ENCODE assay signal across 20 cellular contexts in the genomic region with DNA sequence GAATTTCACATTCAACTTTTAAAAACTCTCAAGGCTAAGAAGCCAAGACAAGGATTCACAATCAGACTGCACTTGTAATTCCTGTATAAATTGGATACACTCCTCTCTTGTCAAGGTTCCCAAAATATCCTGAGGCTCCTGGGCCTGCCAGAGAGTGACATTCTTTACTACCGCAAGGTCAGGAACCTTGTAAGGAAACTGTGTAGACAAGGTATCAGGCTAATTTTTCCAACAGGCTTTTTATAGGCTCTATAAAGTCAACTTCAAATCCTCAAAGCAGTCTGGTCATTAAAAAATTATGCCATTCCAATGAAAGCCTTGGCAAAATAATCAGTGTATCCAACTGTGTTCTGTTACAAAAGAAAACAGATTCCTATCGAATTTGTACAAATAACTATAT. TPM values are rescaled to one million over a fixed set of nuclear protein-coding genes. Genes with fewer than 3 reads are reported as not detected.
DNase-seq lines count a peak whose midpoint lies in the region; FAIRE-seq and TF ChIP-seq lines count a peak whose summit lies in the region.
"Had no signal": no experiment of that assay in that cellular context is flagged by ENCODE, and none has a peak within 500 bp of the region (broad histone marks: within the 10 kb centered on the region; RNA-seq: fewer than 3 reads in every experiment).

No MANE protein-coding gene starts in this region.

- H3K4me3 ChIP-seq in choroid plexus epithelial cell (ENCODE audit: low read depth, low read length) = no peak overlapping the region
- H3K4me3 ChIP-seq in keratinocyte (ENCODE audit: control insufficient read depth in 2 of 3, extremely low read depth in 1 of 3, insufficient read depth in 2 of 3, low read depth in 1 of 3, low read length in 3 of 3) = no peak overlapping the region
- no peak overlapping the region for H3K4me3 ChIP-seq in stomach smooth muscle (ENCODE audit: low read length in 2 of 2)
- H3K4me3 ChIP-seq in smooth muscle cell = no peak overlapping the region

- H3K27me3 ChIP-seq in keratinocyte (ENCODE audit: control insufficient read depth, extremely low read depth, insufficient read depth, low read length) = no peaks in the 10 kb centered on the region
- H3K27me3 ChIP-seq in stomach smooth muscle (ENCODE audit: control insufficient read depth in 1 of 2, insufficient read depth in 2 of 2, low read length in 2 of 2) = no peaks in the 10 kb centered on the region
- H3K27me3 ChIP-seq in smooth muscle cell (ENCODE audit: low read depth) = no peaks in the 10 kb centered on the region
- H3K27me3 ChIP-seq: brain microvascular endothelial cell, tibial artery had no signal

- H4K20me1 ChIP-seq in keratinocyte (ENCODE audit: control insufficient read depth, extremely low read depth, insufficient read depth, low read length) = no peaks in the 10 kb centered on the region
- no peaks in the 10 kb centered on the region for H4K20me1 ChIP-seq in smooth muscle cell (ENCODE audit: low read depth)

- 74% methylated on average over 2 of the region's 2 CpGs for WGBS in smooth muscle cell (ENCODE audit: low lambda C conversion rate)

- DNase-seq in LoVo (ENCODE audit: low spot score) (peak; percentile 15), choroid plexus epithelial cell (ENCODE audit: low read depth) (peak; percentile 40), keratinocyte (ENCODE audit: low read depth, low spot score) (no peak), erythroblast (lab: John Stamatoyannopoulos, UW) (no peak), GM10266 (ENCODE audit: extremely low spot score) (no peak), glomerular visceral epithelial cell (ENCODE audit: extremely low spot score) (no peak), smooth muscle cell (lab: John Stamatoyannopoulos, UW; ENCODE audit: unreplicated experiment) (no peak)
- DNase-seq: activated CD4-positive, alpha-beta T cell treated with anti-CD3 and anti-CD28 coated beads for 48 hours; activated naive CD4-positive, alpha-beta T cell; brain microvascular endothelial cell; GF-D8; GOT3; NCI-H146; SIG-M5; stimulated activated CD4-positive, alpha-beta T cell treated with anti-CD3 and anti-CD28 coated beads, Interleukin-4, amount 100 ng/mL, for 24 hours; stimulated activated CD8-positive, alpha-beta memory T cell treated with anti-CD3 and anti-CD28 coated beads, Interleukin-4, amount 100 ng/mL, for 48 hours; T1000; tibial artery had no signal

- no peaks in the 10 kb centered on the region for H3F3A ChIP-seq in smooth muscle cell (ENCODE audit: low read depth)

- H3K9me3 ChIP-seq in keratinocyte (ENCODE audit: control insufficient read depth, low read depth, low read length) (no peaks in the 10 kb centered on the region), stomach smooth muscle (ENCODE audit: control insufficient read depth in 2 of 2, low read length in 2 of 2) (no peaks in the 10 kb centered on the region), smooth muscle cell (replicated peaks; ENCODE audit: low read depth) (no peaks in the 10 kb centered on the region)
- H3K9me3 ChIP-seq: tibial artery had no signal

- no peaks in the 10 kb centered on the region for H3K79me2 ChIP-seq in keratinocyte (ENCODE audit: control insufficient read depth, insufficient read depth, low read length)
- H3K79me2 ChIP-seq in smooth muscle cell (ENCODE audit: low read depth) = no peaks in the 10 kb centered on the region

- no peak for TF ChIP-seq POLR2A in erythroblast (IDR thresholded peaks at IDR 0.05; ENCODE audit: low read length)

- dilution Hi-C loops in keratinocyte (cut with MboI; ENCODE audit: extremely low pct_ligation_motif_present, low sequenced_read_pairs) = no loop called here

- H3K9ac ChIP-seq in keratinocyte (ENCODE audit: control insufficient read depth, extremely low read depth, insufficient read depth, low read length) (no peak overlapping the region), stomach smooth muscle (ENCODE audit: low read length in 2 of 2) (peak overlapping the region in 1 of 2 donors; percentile 61), smooth muscle cell (ENCODE audit: low read depth) (no peak overlapping the region)

- H3K27ac ChIP-seq in keratinocyte (ENCODE audit: control insufficient read depth, insufficient read depth, low read length) (no peak overlapping the region), stomach smooth muscle (ENCODE audit: low read length) (peak overlapping the region; percentile 13), smooth muscle cell (ENCODE audit: low read depth) (no peak overlapping the region)
- H3K27ac ChIP-seq: brain microvascular endothelial cell had no signal

- no peak for TF ChIP-seq CTCF in choroid plexus epithelial cell (conservative IDR thresholded peaks at IDR 0.05; ENCODE audit: low read depth, low read length)
- TF ChIP-seq CTCF in keratinocyte (optimal IDR thresholded peaks at IDR 0.05 in 1 of 3, IDR thresholded peaks at IDR 0.05 in 1 of 3, conservative IDR thresholded peaks at IDR 0.05 in 1 of 3; ENCODE audit: extremely low read depth in 1 of 3, insufficient read depth in 2 of 3, low read length in 3 of 3) = no peak
- TF ChIP-seq CTCF in GM10266 (IDR thresholded peaks at IDR 0.05; ENCODE audit: control insufficient read depth, insufficient read depth, low read depth, missing control alignments) = no peak
- TF ChIP-seq CTCF in smooth muscle cell (IDR thresholded peaks at IDR 0.05; ENCODE audit: borderline replicate concordance, insufficient read depth, poor library complexity, severe bottlenecking) = no peak

- H3K9me1 ChIP-seq in keratinocyte (ENCODE audit: control insufficient read depth, extremely low read depth, insufficient read depth, low read length) = no peaks in the 10 kb centered on the region

- H2AFZ ChIP-seq in keratinocyte (ENCODE audit: control insufficient read depth, low read length) (no peak overlapping the region), smooth muscle cell (ENCODE audit: low read depth) (no peak overlapping the region)

- H3K36me3 ChIP-seq in keratinocyte (ENCODE audit: control insufficient read depth in 2 of 2, extremely low read depth in 1 of 2, insufficient read depth in 2 of 2, low read length in 2 of 2) (no peaks in the 10 kb centered on the region), stomach smooth muscle (ENCODE audit: control insufficient read depth in 2 of 2, insufficient read depth in 2 of 2, low read length in 2 of 2) (no peaks in the 10 kb centered on the region), smooth muscle cell (ENCODE audit: low read depth) (no peaks in the 10 kb centered on the region)
- H3K36me3 ChIP-seq: brain microvascular endothelial cell, tibial artery had no signal

- H3K4me2 ChIP-seq in keratinocyte (ENCODE audit: control insufficient read depth, extremely low read depth, insufficient read depth, low read depth, low read length) (no peak overlapping the region), smooth muscle cell (no peak overlapping the region)

- FAIRE-seq in keratinocyte (lab: Jason Lieb, UNC) = peak; percentile 55
- FAIRE-seq: D721Med had no signal

- H3K4me1 ChIP-seq in keratinocyte (ENCODE audit: control insufficient read depth, extremely low read depth, insufficient read depth, low read length) (no peaks in the 10 kb centered on the region), stomach smooth muscle (ENCODE audit: control insufficient read depth, insufficient read depth, low read length) (no peaks in the 10 kb centered on the region), smooth muscle cell (ENCODE audit: low read depth) (no peaks in the 10 kb centered on the region)

RNA-seq across cellular contexts. Expression of gene PAIP1, which starts 15.5 kb away (rescaled TPM):
- polyA plus RNA-seq in keratinocyte (84.0 to 115 TPM (median 102 TPM) in 3 replicates), smooth muscle cell (133 and 137 TPM in 2 replicates)
- polyA plus RNA-seq in keratinocyte (2011; ENCODE audit: low read depth) = 71.9 TPM
- polyA plus RNA-seq in keratinocyte (2011; cell fraction: cytosol; rRNA removed) = 74.5 and 169 TPM in 2 replicates
- 62.8 and 69.5 TPM in 2 replicates for polyA plus RNA-seq in keratinocyte (2011; cell fraction: nucleus; rRNA removed)
- polyA plus RNA-seq in keratinocyte (2012; ENCODE audit: low replicate concordance) = 60.4 and 61.1 TPM in 2 replicates
- 31.9 to 82.5 TPM (median 74.7 TPM) in 3 replicates for polyA minus RNA-seq in keratinocyte
- 59.7 TPM for polyA minus RNA-seq in keratinocyte (2011; cell fraction: cytosol; rRNA and poly(A)+ RNA removed)
- polyA minus RNA-seq in keratinocyte (2011; cell fraction: nucleus; rRNA and poly(A)+ RNA removed) = 24.3 and 39.0 TPM in 2 replicates
- 135 and 155 TPM in 2 replicates for total RNA-seq in smooth muscle cell

RNA-seq across cellular contexts. Expression of gene NNT, which starts 30.6 kb away (rescaled TPM):
- polyA plus RNA-seq in keratinocyte = 19.8 to 23.3 TPM (median 21.6 TPM) in 3 replicates
- 19.0 TPM for polyA plus RNA-seq in keratinocyte (2011; ENCODE audit: low read depth)
- 11.1 and 15.0 TPM in 2 replicates for polyA plus RNA-seq in keratinocyte (2011; cell fraction: cytosol; rRNA removed)
- polyA plus RNA-seq in keratinocyte (2011; cell fraction: nucleus; rRNA removed) = 31.0 and 33.6 TPM in 2 replicates
- polyA plus RNA-seq in keratinocyte (2012; ENCODE audit: low replicate concordance) = 11.5 and 16.1 TPM in 2 replicates
- 27.8 to 45.1 TPM (median 44.8 TPM) in 3 replicates for polyA minus RNA-seq in keratinocyte
- polyA minus RNA-seq in keratinocyte (2011; cell fraction: cytosol; rRNA and poly(A)+ RNA removed) = 16.7 TPM
- 44.8 and 68.0 TPM in 2 replicates for polyA minus RNA-seq in keratinocyte (2011; cell fraction: nucleus; rRNA and poly(A)+ RNA removed)
- 39.8 and 49.8 TPM in 2 replicates for total RNA-seq in smooth muscle cell
- polyA plus RNA-seq in smooth muscle cell = 20.3 and 26.8 TPM in 2 replicates

RNA-seq across cellular contexts. Expression of gene C5orf34, which starts 57.4 kb away (rescaled TPM):
- polyA plus RNA-seq in keratinocyte = 2.6 to 5.8 TPM (median 2.7 TPM) in 3 replicates
- polyA plus RNA-seq in keratinocyte (2011; ENCODE audit: low read depth) = 0.76 TPM
- polyA plus RNA-seq in keratinocyte (2011; cell fraction: cytosol; rRNA removed) = 1.1 and 1.8 TPM in 2 replicates
- 4.9 and 5.4 TPM in 2 replicates for polyA plus RNA-seq in keratinocyte (2011; cell fraction: nucleus; rRNA removed)
- polyA plus RNA-seq in keratinocyte (2012; ENCODE audit: low replicate concordance) = 1.1 and 1.5 TPM in 2 replicates
- 0.23 to 5.5 TPM (median 2.5 TPM) in 3 replicates for polyA minus RNA-seq in keratinocyte
- polyA minus RNA-seq in keratinocyte (2011; cell fraction: cytosol; rRNA and poly(A)+ RNA removed) = 1.3 TPM
- 2.1 and 4.0 TPM in 2 replicates for polyA minus RNA-seq in keratinocyte (2011; cell fraction: nucleus; rRNA and poly(A)+ RNA removed)
- 7.5 and 12.4 TPM in 2 replicates for total RNA-seq in smooth muscle cell
- 2.6 and 3.4 TPM in 2 replicates for polyA plus RNA-seq in smooth muscle cell

Comparison
In these comparisons a context has a peak if more than half of its experiments do, and no peak if none do; other contexts are left out.
1. DNase-seq: peak in LoVo (single experiment) and choroid plexus epithelial cell (single experiment); none in keratinocyte (single experiment), erythroblast (0 of 2), GM10266 (single experiment), glomerular visceral epithelial cell (single experiment) and smooth muscle cell (single experiment).